ENCODE assay signal across 8 cellular contexts in genomic region chr20:64322031-64322789, GRCh38.
DNase-seq lines count a peak whose midpoint lies in the region; ATAC-seq and TF ChIP-seq lines count a peak whose summit lies in the region.
"Not testable (repeated sequence)": the region's sequence is repeated elsewhere in the genome, so short reads cannot be mapped to it uniquely, and the experiment has no call there.

No MANE protein-coding gene starts in this region.

- H3K4me2 ChIP-seq in osteoblast (ENCODE audit: insufficient read depth, low read length) = not testable (repeated sequence)

- not testable (repeated sequence) for H3K4me3 Mint-ChIP-seq in glutamatergic neuron (ENCODE audit: unreplicated experiment)

- not testable (repeated sequence) for H3K9me3 Mint-ChIP-seq in glutamatergic neuron (ENCODE audit: unreplicated experiment)

- H3K27ac ChIP-seq in Panc1 (ENCODE audit: low read length); WERI-Rb-1; osteoblast (ENCODE audit: low read depth, low read length); aorta (ENCODE audit: low read depth in 1 of 2, low read length in 2 of 2): not testable (repeated sequence)

- not testable (repeated sequence) for H3K36me3 Mint-ChIP-seq in glutamatergic neuron (ENCODE audit: unreplicated experiment)

- CTCF ChIA-PET in Panc1 (lab: Charles Lee) = not testable (repeated sequence)

- not testable (repeated sequence) for H3K4me1 Mint-ChIP-seq in glutamatergic neuron (ENCODE audit: low read depth, unreplicated experiment)

- not testable (repeated sequence) for H3K27me3 Mint-ChIP-seq in glutamatergic neuron (ENCODE audit: unreplicated experiment)

- ATAC-seq in Panc1 (0 out of 2 replicates have a peak, but pooled peaks have one; percentile 40), aorta (ENCODE audit: low FRiP score) (peak; percentile 55)

- not testable (repeated sequence) for H3K4me3 ChIP-seq in Panc1 (ENCODE audit: low read depth in 2 of 2, low read length in 2 of 2); WERI-Rb-1 (ENCODE audit: low read depth, low read length); osteoblast (ENCODE audit: insufficient read depth, low read length); aorta (ENCODE audit: low read length in 2 of 2)

- H3K36me3 ChIP-seq in Panc1 (ENCODE audit: control insufficient read depth, insufficient read depth, low read length); WERI-Rb-1; osteoblast (ENCODE audit: insufficient read depth, low read length); aorta (ENCODE audit: control insufficient read depth in 1 of 2, insufficient read depth in 2 of 2, low read length in 1 of 2): not testable (repeated sequence)

- POLR2A ChIA-PET in Panc1 (lab: Charles Lee) = not testable (repeated sequence)

- BruUV-seq in Panc1 (replicated peaks; lab: Mats Ljungman, UMichigan) = not testable (repeated sequence)

- H2AFZ ChIP-seq in osteoblast (ENCODE audit: low read length) = not testable (repeated sequence)

- not testable (repeated sequence) for H4K20me1 ChIP-seq in osteoblast (ENCODE audit: insufficient read depth, low read length)

- WGBS in aorta, 2 donors = 62 to 65% methylated on average over 7 of the region's 7 CpGs

- peak; percentile 26 for DNase-seq in D341Med (ENCODE audit: low spot score)
- DNase-seq in NCI-H2171 (lab: John Stamatoyannopoulos, UW) = peak; percentile 85
- DNase-seq in NCI-H524 treated with DMSO at 0.1 percent for 48 hours (lab: John Stamatoyannopoulos, UW) = peak; percentile 10
- not testable (repeated sequence) for DNase-seq in Panc1 (ENCODE audit: low read depth, low spot score); aorta
- DNase-seq in WERI-Rb-1 = peak; percentile 84
- DNase-seq in glutamatergic neuron = peak; percentile 41
- DNase-seq in osteoblast (ENCODE audit: insufficient read length, low spot score, missing footprints) = peak; percentile 51

- not testable (repeated sequence) for H3K9me3 ChIP-seq in Panc1 (ENCODE audit: control insufficient read depth, insufficient read depth, low read depth, low read length); WERI-Rb-1 (ENCODE audit: severe bottlenecking); osteoblast (ENCODE audit: low read depth, low read length); aorta (ENCODE audit: control insufficient read depth, low read length)

- H3K27me3 ChIP-seq in Panc1 (ENCODE audit: control insufficient read depth, insufficient read depth, low read length); WERI-Rb-1 (ENCODE audit: insufficient read depth, low read depth, severe bottlenecking); osteoblast (ENCODE audit: insufficient read depth, low read length); aorta (ENCODE audit: control insufficient read depth in 1 of 2, insufficient read depth in 2 of 2, low read length in 1 of 2): not testable (repeated sequence)

- H3K4me1 ChIP-seq in Panc1 (ENCODE audit: control insufficient read depth, insufficient read depth, low read length); osteoblast (ENCODE audit: insufficient read depth, low read length); aorta (ENCODE audit: control insufficient read depth in 1 of 2, insufficient read depth in 2 of 2, low read length in 2 of 2): not testable (repeated sequence)

- H3K79me2 ChIP-seq in osteoblast (ENCODE audit: insufficient read depth, low read length) = not testable (repeated sequence)

- in situ Hi-C loops in Panc1 (cut with HindIII; ENCODE audit: low pct_unique_long_range_greater_than_20kb, low sequenced_read_pairs) = not testable (repeated sequence)

- TF ChIP-seq CTCF in Panc1 (IDR thresholded peaks at IDR 0.05); WERI-Rb-1 (IDR thresholded peaks at IDR 0.05; ENCODE audit: low read depth, low read length); glutamatergic neuron (IDR thresholded peaks at IDR 0.05; ENCODE audit: partially characterized antibody, unreplicated experiment); osteoblast (IDR thresholded peaks at IDR 0.05; ENCODE audit: extremely low read depth, low read depth, low read length): not testable (repeated sequence)

- not testable (repeated sequence) for H3K27ac Mint-ChIP-seq in glutamatergic neuron (ENCODE audit: unreplicated experiment)

- intact Hi-C loops in Panc1 (cut with micrococcal nuclease; ENCODE audit: unreplicated experiment); aorta (cut with DNase I): not testable (repeated sequence)
